In the genomic region with DNA sequence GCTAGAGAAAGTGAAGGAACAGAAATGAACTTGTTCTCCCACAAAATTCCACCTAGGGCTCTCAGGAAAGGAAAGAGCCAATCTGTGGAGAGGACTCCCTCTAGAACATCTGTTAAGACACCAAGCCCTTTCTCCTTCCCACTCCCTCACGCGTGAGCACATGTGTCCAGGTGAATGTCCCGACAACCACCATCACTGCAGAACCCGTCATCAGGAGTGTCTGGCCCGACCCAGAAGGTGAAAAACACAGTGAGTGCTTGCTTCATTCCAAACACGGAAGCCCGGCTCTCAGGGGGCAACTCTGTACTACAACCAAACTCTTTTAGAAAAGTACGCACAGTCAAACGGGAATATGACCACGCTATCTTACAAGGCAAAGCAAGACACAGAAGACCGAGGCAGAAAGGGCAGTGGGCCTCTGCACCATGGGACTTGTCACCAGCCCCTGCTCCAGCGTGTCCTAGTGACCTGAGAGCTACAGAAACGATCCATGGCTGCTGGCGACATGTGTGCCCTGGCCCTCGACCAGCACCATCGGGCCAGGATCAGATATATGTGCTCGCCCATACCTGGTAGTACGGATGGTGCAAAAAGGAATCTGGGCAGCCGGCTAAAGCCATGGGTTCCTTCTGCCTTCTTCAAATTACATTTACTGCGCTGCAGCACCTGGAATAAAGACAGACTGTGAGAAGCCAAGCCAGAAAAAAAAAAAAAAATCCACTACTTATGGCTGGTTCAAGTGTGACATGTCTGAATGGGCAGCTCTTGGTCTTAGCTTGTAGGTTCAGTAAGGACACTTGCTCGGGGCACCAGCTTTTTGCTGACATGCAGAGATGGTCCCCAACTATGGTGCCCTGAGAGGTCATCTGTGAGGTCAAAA, we compare ENCODE assay signal across 18 cellular contexts. TPM values are rescaled to one million over a fixed set of nuclear protein-coding genes. Genes with fewer than 3 reads are reported as not detected.
DNase-seq lines count a peak whose midpoint lies in the region; ATAC-seq and TF ChIP-seq lines count a peak whose summit lies in the region.
"Had no signal": no experiment of that assay in that cellular context is flagged by ENCODE, and none has a peak within 500 bp of the region (broad histone marks: within the 10 kb centered on the region; RNA-seq: fewer than 3 reads in every experiment).

No MANE protein-coding gene starts in this region.

- peaks cover 32% of the 10 kb centered on the region for H3K4me1 Mint-ChIP-seq in Caco-2 (ENCODE audit: low read depth, unreplicated experiment)
- peaks cover 3% of the 10 kb centered on the region for H3K4me1 Mint-ChIP-seq in T-helper 17 cell
- H3K4me1 Mint-ChIP-seq: CD14-positive monocyte had no signal

- no TSS peak for BruUV-seq in Caco-2 (replicated peaks; lab: Mats Ljungman, UMichigan)

- WGBS in lower leg skin, 2 donors: 96% methylated on average over 21 of the region's 21 CpGs

- TF ChIP-seq CTCF in Caco-2 (IDR thresholded peaks at IDR 0.05; ENCODE audit: insufficient read depth in 1 of 2, low read depth in 1 of 2, low read length in 1 of 2, severe bottlenecking in 1 of 2, unreplicated experiment in 1 of 2) (no peak), lower lobe of right lung (IDR thresholded peaks at IDR 0.05) (no peak), lower leg skin (IDR thresholded peaks at IDR 0.05) (no peak)

- POLR2A ChIA-PET in Caco-2 (lab: Charles Lee): no interaction called here

- intact Hi-C loops in Caco-2 (cut with micrococcal nuclease; ENCODE audit: unreplicated experiment) (loop anchor here (5.0 kb wide), 1 partner anchor 60 kb away; no protein-coding TSS in a partner anchor), lower lobe of right lung (cut with DNase I) (no loop called here), posterior vena cava (cut with DNase I) (no loop called here), lower leg skin (cut with DNase I; ENCODE audit: low total_unique reads) (no loop called here)

- no peaks in the 10 kb centered on the region for H3K9me3 ChIP-seq in Caco-2
- no peaks in the 10 kb centered on the region for H3K9me3 ChIP-seq in T-helper 17 cell (ENCODE audit: control insufficient read depth, low read length, poor library complexity, severe bottlenecking)
- no peaks in the 10 kb centered on the region for H3K9me3 ChIP-seq in lower lobe of right lung

- CTCF ChIA-PET in Caco-2 (lab: Charles Lee): interaction anchor here (0.5 kb wide), 1 partner anchor 198 kb away, joined by 3 read pairs; no protein-coding TSS in a partner anchor

- ATAC-seq in T-helper 17 cell: no peak
- no peak for ATAC-seq in lower lobe of right lung
- no peak for ATAC-seq in HG02610 (IDR thresholded peaks at IDR 0.05; ENCODE audit: unreplicated experiment)
- no peak for ATAC-seq in GM18519 (IDR thresholded peaks at IDR 0.05; ENCODE audit: low FRiP score, unreplicated experiment)
- ATAC-seq: Panc1 had no signal

- H3K4me3 Mint-ChIP-seq in Caco-2 (ENCODE audit: unreplicated experiment) (no peak overlapping the region), T-helper 17 cell (no peak overlapping the region)
- H3K4me3 Mint-ChIP-seq: CD14-positive monocyte had no signal

- no peaks in the 10 kb centered on the region for H3K9me3 Mint-ChIP-seq in Caco-2 (ENCODE audit: unreplicated experiment)

- H3K27me3 Mint-ChIP-seq in Caco-2 (ENCODE audit: insufficient read depth, unreplicated experiment) (no peaks in the 10 kb centered on the region), T-helper 17 cell (peaks cover 4% of the 10 kb centered on the region)

- H3K36me3 ChIP-seq in Caco-2 (ENCODE audit: control insufficient read depth, insufficient read depth, low read length) (no peaks in the 10 kb centered on the region), lower lobe of right lung (no peaks in the 10 kb centered on the region)

- H3K36me3 Mint-ChIP-seq in Caco-2 (ENCODE audit: insufficient read depth, unreplicated experiment): peaks cover 17% of the 10 kb centered on the region
- H3K36me3 Mint-ChIP-seq in T-helper 17 cell (ENCODE audit: low read depth): peaks cover 2% of the 10 kb centered on the region
- H3K36me3 Mint-ChIP-seq: CD14-positive monocyte had no signal

- no peak for TF ChIP-seq POLR2A in lower leg skin (IDR thresholded peaks at IDR 0.05)

- no peak overlapping the region for H3K4me3 ChIP-seq in Caco-2 (ENCODE audit: low read depth, low read length)
- H3K4me3 ChIP-seq in lower lobe of right lung: no peak overlapping the region
- no peak overlapping the region for H3K4me3 ChIP-seq in lower leg skin (ENCODE audit: low read depth, poor library complexity, severe bottlenecking)

- DNase-seq in Caco-2 (no peak), T-helper 17 cell (no peak), lower lobe of right lung (no peak), posterior vena cava (ENCODE audit: low spot score) (peak; percentile 44), DMS 273 treated with DMSO at 0.1 percent for 48 hours (lab: John Stamatoyannopoulos, UW) (no peak), lower leg skin (ENCODE audit: low spot score in 2 of 2) (no peak)
- DNase-seq: ACHN, DMS153, GDM1, MM.1S, NCI-H1092 treated with DMSO at 0.1 percent for 48 hours, NCI-H2081, NCI-H446 treated with DMSO at 0.1 percent for 48 hours, NCI-H69 had no signal

- H3K27ac Mint-ChIP-seq in Caco-2 (ENCODE audit: unreplicated experiment) (peak overlapping the region; percentile 92), T-helper 17 cell (peak overlapping the region; percentile 29)
- H3K27ac Mint-ChIP-seq: CD14-positive monocyte had no signal

- peak overlapping the region; percentile 26 for H3K27ac ChIP-seq in lower lobe of right lung

- H3K4me1 ChIP-seq in Caco-2 (peaks cover 22% of the 10 kb centered on the region), lower lobe of right lung (peaks cover 49% of the 10 kb centered on the region)

- H3K27me3 ChIP-seq in Caco-2 (replicated peaks; ENCODE audit: control insufficient read depth, insufficient read depth, low read length) (no peaks in the 10 kb centered on the region), lower lobe of right lung (ENCODE audit: low read depth) (no peaks in the 10 kb centered on the region)

RNA-seq across cellular contexts. Expression of a gene that starts 50.8 kb away (rescaled TPM):
- total RNA-seq in Caco-2 (2022): 79.3 and 87.2 TPM in 2 replicates
- 1 to 10 TPM; 3.8 to 7.0 TPM for total RNA-seq in T-helper 17 cell
- total RNA-seq in lower lobe of right lung: 36.5 TPM
- total RNA-seq in posterior vena cava: 10 to 100 TPM; 45.4 to 52.6 TPM
- 10 to 100 TPM in 3 of 4 donors, 1 to 10 TPM in 1; 6.6 to 25.7 (median 15.2) TPM for total RNA-seq in lower leg skin
